ENCODE assay signal across 1 cellular context in the genomic region with DNA sequence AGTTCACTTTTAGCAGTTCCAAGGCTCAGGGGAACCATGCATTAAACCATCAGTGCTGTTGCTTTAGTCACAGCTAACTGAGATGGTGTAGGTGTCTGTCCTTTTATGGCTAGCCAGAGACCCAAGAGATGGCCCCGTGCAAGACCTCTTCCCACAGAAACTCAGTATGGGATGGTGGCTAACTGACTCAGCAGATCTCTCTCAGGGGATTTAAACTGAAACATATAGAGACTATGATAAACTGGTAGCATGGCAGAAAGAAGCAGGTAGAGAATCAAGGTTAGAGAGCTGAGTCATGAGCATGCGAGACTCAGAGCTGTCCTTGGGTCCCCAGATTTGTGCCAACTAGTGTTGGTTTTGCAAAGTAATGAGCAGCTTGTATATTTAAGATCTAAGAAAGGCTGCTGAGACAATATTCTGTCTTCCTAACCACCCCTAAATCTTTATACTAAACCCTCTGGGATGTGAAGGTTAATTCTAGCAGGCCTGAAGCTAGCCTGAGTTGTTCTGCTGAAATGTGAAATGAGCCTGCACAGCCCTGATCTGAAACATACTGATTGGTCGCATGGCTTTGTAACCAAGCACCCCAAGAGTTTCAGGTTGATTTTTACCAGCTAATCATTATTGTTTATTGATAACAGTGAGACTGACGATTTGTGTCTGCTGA.
TF ChIP-seq lines count a peak whose summit lies in the region.

No MANE protein-coding gene starts in this region.

TF ChIP-seq in SK-N-SH, 30 proteins besides CTCF, POLR2A, EP300 and RAD21 (continued from another document):
- TF ChIP-seq, protein P1, sequence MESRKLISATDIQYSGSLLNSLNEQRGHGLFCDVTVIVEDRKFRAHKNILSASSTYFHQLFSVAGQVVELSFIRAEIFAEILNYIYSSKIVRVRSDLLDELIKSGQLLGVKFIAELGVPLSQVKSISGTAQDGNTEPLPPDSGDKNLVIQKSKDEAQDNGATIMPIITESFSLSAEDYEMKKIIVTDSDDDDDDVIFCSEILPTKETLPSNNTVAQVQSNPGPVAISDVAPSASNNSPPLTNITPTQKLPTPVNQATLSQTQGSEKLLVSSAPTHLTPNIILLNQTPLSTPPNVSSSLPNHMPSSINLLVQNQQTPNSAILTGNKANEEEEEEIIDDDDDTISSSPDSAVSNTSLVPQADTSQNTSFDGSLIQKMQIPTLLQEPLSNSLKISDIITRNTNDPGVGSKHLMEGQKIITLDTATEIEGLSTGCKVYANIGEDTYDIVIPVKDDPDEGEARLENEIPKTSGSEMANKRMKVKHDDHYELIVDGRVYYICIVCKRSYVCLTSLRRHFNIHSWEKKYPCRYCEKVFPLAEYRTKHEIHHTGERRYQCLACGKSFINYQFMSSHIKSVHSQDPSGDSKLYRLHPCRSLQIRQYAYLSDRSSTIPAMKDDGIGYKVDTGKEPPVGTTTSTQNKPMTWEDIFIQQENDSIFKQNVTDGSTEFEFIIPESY (IDR thresholded peaks at IDR 0.05; ENCODE audit: borderline replicate concordance, low read depth) = no peak
- TF ChIP-seq, protein P2, sequence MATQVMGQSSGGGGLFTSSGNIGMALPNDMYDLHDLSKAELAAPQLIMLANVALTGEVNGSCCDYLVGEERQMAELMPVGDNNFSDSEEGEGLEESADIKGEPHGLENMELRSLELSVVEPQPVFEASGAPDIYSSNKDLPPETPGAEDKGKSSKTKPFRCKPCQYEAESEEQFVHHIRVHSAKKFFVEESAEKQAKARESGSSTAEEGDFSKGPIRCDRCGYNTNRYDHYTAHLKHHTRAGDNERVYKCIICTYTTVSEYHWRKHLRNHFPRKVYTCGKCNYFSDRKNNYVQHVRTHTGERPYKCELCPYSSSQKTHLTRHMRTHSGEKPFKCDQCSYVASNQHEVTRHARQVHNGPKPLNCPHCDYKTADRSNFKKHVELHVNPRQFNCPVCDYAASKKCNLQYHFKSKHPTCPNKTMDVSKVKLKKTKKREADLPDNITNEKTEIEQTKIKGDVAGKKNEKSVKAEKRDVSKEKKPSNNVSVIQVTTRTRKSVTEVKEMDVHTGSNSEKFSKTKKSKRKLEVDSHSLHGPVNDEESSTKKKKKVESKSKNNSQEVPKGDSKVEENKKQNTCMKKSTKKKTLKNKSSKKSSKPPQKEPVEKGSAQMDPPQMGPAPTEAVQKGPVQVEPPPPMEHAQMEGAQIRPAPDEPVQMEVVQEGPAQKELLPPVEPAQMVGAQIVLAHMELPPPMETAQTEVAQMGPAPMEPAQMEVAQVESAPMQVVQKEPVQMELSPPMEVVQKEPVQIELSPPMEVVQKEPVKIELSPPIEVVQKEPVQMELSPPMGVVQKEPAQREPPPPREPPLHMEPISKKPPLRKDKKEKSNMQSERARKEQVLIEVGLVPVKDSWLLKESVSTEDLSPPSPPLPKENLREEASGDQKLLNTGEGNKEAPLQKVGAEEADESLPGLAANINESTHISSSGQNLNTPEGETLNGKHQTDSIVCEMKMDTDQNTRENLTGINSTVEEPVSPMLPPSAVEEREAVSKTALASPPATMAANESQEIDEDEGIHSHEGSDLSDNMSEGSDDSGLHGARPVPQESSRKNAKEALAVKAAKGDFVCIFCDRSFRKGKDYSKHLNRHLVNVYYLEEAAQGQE (IDR thresholded peaks at IDR 0.05; ENCODE audit: low read depth, low read length) = no peak
- TF ChIP-seq SMC3 (IDR thresholded peaks at IDR 0.05; ENCODE audit: low read depth, low read length) (no peak), EZH2phosphoT487 (IDR thresholded peaks at IDR 0.05; ENCODE audit: borderline replicate concordance, low read depth) (no peak)
